11 cellular contexts compared by ENCODE assay signal in the genomic region with DNA sequence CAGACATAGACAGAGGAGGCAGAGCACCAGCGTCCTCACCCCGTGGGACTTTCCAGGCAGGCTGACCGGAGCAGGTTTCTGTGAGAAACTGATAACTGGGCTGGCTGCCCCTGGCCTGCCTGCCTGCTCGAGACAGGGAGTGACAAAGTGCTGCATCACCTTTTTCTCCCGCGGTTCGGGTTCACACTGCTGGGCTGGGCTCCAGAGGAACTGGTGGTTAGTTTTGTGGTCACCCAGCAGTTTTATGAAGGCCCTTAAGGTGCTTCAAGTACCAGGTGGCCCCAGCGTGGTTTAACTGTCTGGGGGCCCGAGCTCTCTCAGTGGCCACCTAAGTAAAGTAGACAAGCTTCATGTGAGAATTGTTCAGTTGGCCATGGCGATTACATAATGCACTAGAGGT.
A peak's percentile ranks its signal among the peaks of the same experiment; 100 is the strongest.
DNase-seq lines count a peak whose midpoint lies in the region; ATAC-seq and TF ChIP-seq lines count a peak whose summit lies in the region.
"Had no signal": no experiment of that assay in that cellular context is flagged by ENCODE, and none has a peak within 500 bp of the region (broad histone marks: within the 10 kb centered on the region; RNA-seq: fewer than 3 reads in every experiment).

No MANE protein-coding gene starts in this region.

- no peaks in the 10 kb centered on the region for H3K36me3 ChIP-seq in BE2C
- H3K36me3 ChIP-seq: lower lobe of right lung, right lobe of liver had no signal

- H3K4me1 Mint-ChIP-seq in T-helper 2 cell treated with Interferon-gamma antibody and Interleukin-4, amounts not matched to agents 5 μg/mL and 100 μg/mL, for 36 hours (ENCODE audit: low read depth): peaks cover 77% of the 10 kb centered on the region

- peak overlapping the region; percentile 64 for H3K4me3 Mint-ChIP-seq in T-helper 2 cell treated with Interferon-gamma antibody and Interleukin-4, amounts not matched to agents 5 μg/mL and 100 μg/mL, for 36 hours

- H3K27ac Mint-ChIP-seq in T-helper 2 cell treated with Interferon-gamma antibody and Interleukin-4, amounts not matched to agents 5 μg/mL and 100 μg/mL, for 36 hours: peak overlapping the region; percentile 58

- no peaks in the 10 kb centered on the region for H3K9me3 ChIP-seq in BE2C
- H3K9me3 ChIP-seq: lower lobe of right lung, right lobe of liver had no signal

- H3K9me3 Mint-ChIP-seq in T-helper 2 cell treated with Interferon-gamma antibody and Interleukin-4, amounts not matched to agents 5 μg/mL and 100 μg/mL, for 36 hours: peaks cover 4% of the 10 kb centered on the region

- H3K4me1 ChIP-seq in BE2C: no peaks in the 10 kb centered on the region
- H3K4me1 ChIP-seq: lower lobe of right lung, right lobe of liver had no signal

- peaks cover 13% of the 10 kb centered on the region for H3K36me3 Mint-ChIP-seq in T-helper 2 cell treated with Interferon-gamma antibody and Interleukin-4, amounts not matched to agents 5 μg/mL and 100 μg/mL, for 36 hours (ENCODE audit: low read depth)

- no peak for ATAC-seq in GM21381 (IDR thresholded peaks at IDR 0.05; ENCODE audit: unreplicated experiment)
- ATAC-seq in HG03439 (IDR thresholded peaks at IDR 0.05; ENCODE audit: unreplicated experiment): no peak
- ATAC-seq: HCT116 had no signal

- no peak overlapping the region for H3K4me3 ChIP-seq in BE2C (ENCODE audit: low read depth, low read length)
- H3K4me3 ChIP-seq: lower lobe of right lung, right lobe of liver had no signal

- no peak for TF ChIP-seq CTCF in BE2C (IDR thresholded peaks at IDR 0.05; ENCODE audit: low read depth, low read length)

- H3K27me3 Mint-ChIP-seq in T-helper 2 cell treated with Interferon-gamma antibody and Interleukin-4, amounts not matched to agents 5 μg/mL and 100 μg/mL, for 36 hours (ENCODE audit: low read depth): no peaks in the 10 kb centered on the region

- H3K27me3 ChIP-seq in BE2C: no peaks in the 10 kb centered on the region
- H3K27me3 ChIP-seq: right lobe of liver had no signal

- DNase-seq in stimulated activated CD4-positive, alpha-beta T cell treated with anti-CD3 and anti-CD28 coated beads, Interleukin-2, amount 100 ng/mL, for 24 hours: peak; percentile 45 to 54
- no peak for DNase-seq in stimulated activated CD4-positive, alpha-beta T cell treated with anti-CD3 and anti-CD28 coated beads, Interleukin-2, amount 100 ng/mL, for 48 hours
- DNase-seq in T-helper 2 cell treated with Interferon-gamma antibody and Interleukin-4, amounts not matched to agents 5 μg/mL and 100 μg/mL, for 36 hours (ENCODE audit: low spot score): no peak
- DNase-seq in astrocyte of the hippocampus (ENCODE audit: low read depth, low spot score): peak; percentile 26
- no peak for DNase-seq in BE2C
- DNase-seq in SKM-1 (lab: John Stamatoyannopoulos, UW; ENCODE audit: unreplicated experiment): no peak
- DNase-seq: lower lobe of right lung, right lobe of liver had no signal

Comparison
In these comparisons a context has a peak if more than half of its experiments do, and no peak if none do; other contexts are left out.
1. DNase-seq: peak in stimulated activated CD4-positive, alpha-beta T cell treated with anti-CD3 and anti-CD28 coated beads, Interleukin-2, amount 100 ng/mL, for 24 hours (2 of 2) and astrocyte of the hippocampus (single experiment); none in stimulated activated CD4-positive, alpha-beta T cell treated with anti-CD3 and anti-CD28 coated beads, Interleukin-2, amount 100 ng/mL, for 48 hours (0 of 2), T-helper 2 cell treated with Interferon-gamma antibody and Interleukin-4, amounts not matched to agents 5 μg/mL and 100 μg/mL, for 36 hours (single experiment), BE2C (single experiment) and SKM-1 (single experiment).